In the genomic region with DNA sequence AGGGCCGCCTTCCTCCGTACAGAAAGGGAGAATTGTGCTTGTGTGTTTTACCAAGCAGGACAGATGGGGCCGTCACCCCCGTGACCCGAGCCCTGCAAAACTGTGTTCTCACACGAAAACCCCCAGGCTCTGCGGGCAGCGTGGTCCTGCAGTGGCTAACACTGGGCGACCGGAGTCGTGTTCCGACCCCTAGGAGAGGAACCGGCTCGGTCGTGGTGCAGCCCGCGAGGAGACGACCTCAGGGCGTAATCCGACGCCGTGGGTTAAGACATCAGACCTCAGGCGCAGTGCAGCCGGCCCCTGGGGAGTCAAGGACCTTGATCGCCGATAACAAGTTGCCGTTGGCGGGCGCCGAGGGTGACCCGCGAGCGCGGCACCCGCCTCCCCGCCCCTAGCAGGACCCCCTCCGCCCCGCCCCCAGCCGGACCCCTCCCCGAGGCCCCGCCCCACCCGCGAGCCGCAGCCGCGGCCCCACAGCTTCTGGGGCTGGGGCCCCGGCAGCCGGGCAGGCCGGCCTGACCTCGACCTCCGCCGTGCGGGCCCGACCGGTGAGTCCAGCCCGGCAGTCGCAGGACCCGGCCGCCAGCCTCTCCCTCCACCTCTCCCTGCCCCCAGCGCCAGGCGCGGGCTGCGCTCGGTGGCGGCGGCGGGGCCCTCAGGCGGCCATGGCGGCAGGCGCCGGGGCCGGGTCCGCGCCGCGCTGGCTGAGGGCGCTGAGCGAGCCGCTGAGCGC, we compare ENCODE assay signal across 8 cellular contexts. TPM values are rescaled to one million over a fixed set of nuclear protein-coding genes. Genes with fewer than 3 reads are reported as not detected.
DNase-seq lines count a peak whose midpoint lies in the region; ATAC-seq, FAIRE-seq and TF ChIP-seq lines count a peak whose summit lies in the region.

A gene (plus strand): TSS at position 444 of the 733 bp plus-strand sequence. CDS start 222 bp downstream, at position 666.

- peak within 1 kb of the TSS; percentile 69 for H2BK5ac ChIP-seq in IMR-90 (ENCODE audit: low read depth, low read length, poor library complexity, severe bottlenecking)

- H3K23ac ChIP-seq in IMR-90 (ENCODE audit: low read depth, low read length) = peak within 1 kb of the TSS; percentile 94

- H3K27me3 Mint-ChIP-seq in glutamatergic neuron (ENCODE audit: unreplicated experiment) = peaks cover 6% of the 10 kb centered on the region

- 0 out of 2 replicates have a peak within 1 kb of the TSS, but pooled peaks have one; percentile 49 for H3K14ac ChIP-seq in IMR-90 (replicated peaks; ENCODE audit: low read depth, low read length)

- peaks cover 3 to 5% of the 10 kb centered on the region in 2 experiments; a peak in 2 of 4 replicates for H3K79me1 ChIP-seq in IMR-90 (ENCODE audit: low read depth in 1 of 2, low read length in 2 of 2)

- intact Hi-C loops in IMR-90 (cut with micrococcal nuclease) = loop anchor here (2.0 kb wide), 1 partner anchor 283 kb away; no protein-coding TSS in a partner anchor
- intact Hi-C loops in pancreas (cut with DNase I) = no loop called here
- intact Hi-C loops in transverse colon (cut with DNase I; ENCODE audit: low total_unique reads) = no loop called here

- FAIRE-seq in pancreas (lab: Jason Lieb, UNC) = no peak

- H3K9ac ChIP-seq in IMR-90 (ENCODE audit: low read depth, low read length) = peak within 1 kb of the TSS; percentile 87

- peaks cover 7% of the 10 kb centered on the region for H3K4me1 ChIP-seq in IMR-90 (ENCODE audit: control insufficient read depth, insufficient read depth, low read length)
- H3K4me1 ChIP-seq in pancreas = peaks cover 8 to 25% (median 9%) of the 10 kb centered on the region in 3 donors
- H3K4me1 ChIP-seq in transverse colon = peaks cover 11 to 54% (median 44%) of the 10 kb centered on the region in 4 donors

- H3K4me1 Mint-ChIP-seq in glutamatergic neuron (ENCODE audit: low read depth, unreplicated experiment) = peaks cover 9% of the 10 kb centered on the region

- H3K4me2 ChIP-seq in IMR-90 (ENCODE audit: low read depth, low read length) = peak within 1 kb of the TSS; percentile 99

- H2AK9ac ChIP-seq in IMR-90 (replicated peaks; ENCODE audit: low read depth, low read length, poor library complexity) = peak within 1 kb of the TSS; percentile 76

- H2BK120ac ChIP-seq in IMR-90 (ENCODE audit: low read depth, low read length) = peak within 1 kb of the TSS; percentile 35

- H3K4me3 ChIP-seq in IMR-90 (ENCODE audit: insufficient read depth, low read depth, low read length) (peak within 1 kb of the TSS; percentile 99), pancreas (peak within 1 kb of the TSS; percentile 84 to 94 (median 90)), transverse colon (peak within 1 kb of the TSS; percentile 76 to 92 (median 81))

- DNase-seq in DMS53 treated with DMSO at 0.1 percent for 48 hours (lab: John Stamatoyannopoulos, UW; ENCODE audit: unreplicated experiment) (peak; percentile 34), IMR-90 (peak; percentile 38), SK-MEL-5 (ENCODE audit: low read depth, low spot score) (peak; percentile 48), glutamatergic neuron (peak; percentile 84), pancreas (peak; percentile 70 to 90 (median 82)), transverse colon (peak; percentile 83)
- DNase-seq in activated naive CD4-positive, alpha-beta T cell treated with Interleukin-2 at 50 U/mL for 16 hours = peak; percentile 59

- peak within 1 kb of the TSS; percentile 97 for H2AFZ ChIP-seq in IMR-90 (replicated peaks; ENCODE audit: low read length, poor library complexity)

- peak within 1 kb of the TSS; percentile 48 for H3K56ac ChIP-seq in IMR-90 (ENCODE audit: extremely low read depth, insufficient read depth, low read length)

- POLR2A ChIA-PET in IMR-90 (lab: Charles Lee; ENCODE audit: unreplicated experiment) = no interaction called here

- no peak within 1 kb of the TSS for H2AK5ac ChIP-seq in IMR-90 (ENCODE audit: low read depth, low read length)

- TF ChIP-seq CTCF in IMR-90 (conservative IDR thresholded peaks at IDR 0.05; ENCODE audit: low read depth, low read length) (0 out of 2 replicates have a peak, but pooled peaks have one; percentile 2), glutamatergic neuron (IDR thresholded peaks at IDR 0.05; ENCODE audit: partially characterized antibody, unreplicated experiment) (no peak), pancreas (IDR thresholded peaks at IDR 0.05) (no peak), transverse colon (IDR thresholded peaks at IDR 0.05) (no peak)

- H4K8ac ChIP-seq in IMR-90 (ENCODE audit: low read depth in 2 of 2, low read length in 2 of 2) = peak within 1 kb of the TSS in 1 of 2 experiments; percentile 75; a peak in 1 of 4 replicates

- peak within 1 kb of the TSS; percentile 9; the same call in 1 of the 2 replicates for H2BK20ac ChIP-seq in IMR-90 (ENCODE audit: low read depth, low read length)

- peak within 1 kb of the TSS; percentile 61; the same call in 1 of the 2 replicates for H4K5ac ChIP-seq in IMR-90 (ENCODE audit: low read depth, low read length)

- H3K36me3 ChIP-seq in IMR-90 (ENCODE audit: control insufficient read depth, insufficient read depth, low read length) (no peaks in the 10 kb centered on the region), pancreas (no peaks in the 10 kb centered on the region), transverse colon (no peaks in the 10 kb centered on the region)

- ATAC-seq in GM21515 (IDR thresholded peaks at IDR 0.05; ENCODE audit: unreplicated experiment) = peak; percentile 74
- peak; percentile 86 for ATAC-seq in IMR-90 (ENCODE audit: low read depth)
- peak; percentile 73 to 80 (median 76) for ATAC-seq in pancreas

- no peak for TF ChIP-seq EP300 in transverse colon (IDR thresholded peaks at IDR 0.05; ENCODE audit: low read depth)

- peak within 1 kb of the TSS; percentile 91 for H3K4me3 Mint-ChIP-seq in glutamatergic neuron (ENCODE audit: unreplicated experiment)

- CTCF ChIA-PET in IMR-90 (lab: Yijun Ruan, JAX) = no interaction called here

- no peaks in the 10 kb centered on the region for H4K20me1 ChIP-seq in IMR-90 (ENCODE audit: insufficient read depth, low read length)

- BruUV-seq in IMR-90 (replicated peaks; lab: Mats Ljungman, UMichigan) = no TSS peak

- no peak for TF ChIP-seq RAD21 in IMR-90 (IDR thresholded peaks at IDR 0.05; ENCODE audit: low read length)

- peak within 1 kb of the TSS; percentile 77; the same call in 2 of the 3 replicates for H2BK15ac ChIP-seq in IMR-90 (ENCODE audit: low read depth, low read length)

- H3K18ac ChIP-seq in IMR-90 (ENCODE audit: low read depth, low read length) = peak within 1 kb of the TSS; percentile 77; the same call in 1 of the 2 replicates

- 0% methylated on average over 16 of the region's 80 CpGs; no CpG with 5 or more reads in 1 of the 2 experiments for WGBS in IMR-90 (ENCODE audit: extremely low coverage in 2 of 2, insufficient read length in 1 of 2), 2 experiments
- WGBS in pancreas, 2 donors = 0% methylated on average over 40 to 80 of the region's 80 CpGs
- 0% methylated on average over 6 of the region's 80 CpGs; no CpG with 5 or more reads in 1 of the 2 donors for WGBS in transverse colon (ENCODE audit: low coverage in 1 of 2), 2 donors

- H4K91ac ChIP-seq in IMR-90 (ENCODE audit: insufficient read depth, low read depth, low read length) = peak within 1 kb of the TSS; percentile 38

- H3K27ac Mint-ChIP-seq in glutamatergic neuron (ENCODE audit: unreplicated experiment) = peak within 1 kb of the TSS; percentile 88

- in situ Hi-C loops in IMR-90 (cut with MboI; ENCODE audit: low sequenced_read_pairs) (no loop called here), SK-MEL-5 (cut with HindIII; ENCODE audit: low pct_unique_long_range_greater_than_20kb, low sequenced_read_pairs) (no loop called here), transverse colon (cut with MboI; ENCODE audit: low pct_ligation_motif_present in 1 of 4, low pct_unique_long_range_greater_than_20kb in 1 of 4, low sequenced_read_pairs in 3 of 4) (no loop called here)

- TF ChIP-seq POLR2A in IMR-90 (IDR thresholded peaks at IDR 0.05; ENCODE audit: low read depth, low read length) (no peak), transverse colon (IDR thresholded peaks at IDR 0.05) (peak; percentile 59)

- H3K27ac ChIP-seq in IMR-90 (ENCODE audit: insufficient read depth, low read length) = peak within 1 kb of the TSS; percentile 91
- peak within 1 kb of the TSS; percentile 79 to 93 (median 86) for H3K27ac ChIP-seq in pancreas
- peak within 1 kb of the TSS; percentile 94 to 97 (median 96) for H3K27ac ChIP-seq in transverse colon

- H3K4ac ChIP-seq in IMR-90 (ENCODE audit: low read depth, low read length) = peak within 1 kb of the TSS; percentile 21

- no peaks in the 10 kb centered on the region for H3K9me1 ChIP-seq in IMR-90 (ENCODE audit: insufficient read depth, low read length)

- H3K27me3 ChIP-seq in IMR-90 (ENCODE audit: control insufficient read depth, insufficient read depth, low read length) = no peaks in the 10 kb centered on the region
- H3K27me3 ChIP-seq in pancreas = no peaks in the 10 kb centered on the region
- H3K27me3 ChIP-seq in transverse colon = no peaks in the 10 kb centered on the region

- H3K36me3 Mint-ChIP-seq in glutamatergic neuron (ENCODE audit: unreplicated experiment) = no peaks in the 10 kb centered on the region

- peaks cover 9% of the 10 kb centered on the region for H3K9me3 Mint-ChIP-seq in glutamatergic neuron (ENCODE audit: unreplicated experiment)

- peaks cover 2% of the 10 kb centered on the region for H3K9me3 ChIP-seq in IMR-90 (ENCODE audit: control insufficient read depth, insufficient read depth, low read length)
- no peaks in the 10 kb centered on the region for H3K9me3 ChIP-seq in pancreas
- H3K9me3 ChIP-seq in transverse colon = no peaks in the 10 kb centered on the region

- dilution Hi-C loops in IMR-90 (cut with HindIII; ENCODE audit: low sequenced_read_pairs, unreplicated experiment) = no loop called here

TF ChIP-seq in IMR-90, 13 proteins besides CTCF, POLR2A, EP300 and RAD21:
- TF ChIP-seq CHD1 (IDR thresholded peaks at IDR 0.05; ENCODE audit: low read depth, low read length) (no peak), MAZ (IDR thresholded peaks at IDR 0.05; ENCODE audit: borderline replicate concordance, low read depth, low read length) (peak; percentile 50; the same call in 1 of the 2 replicates)

RNA-seq across cellular contexts. Expression of the gene that starts here (rescaled TPM):
- total RNA-seq in IMR-90 (2012; rRNA removed) = 8.1 and 18.6 TPM in 2 replicates
- polyA plus RNA-seq in IMR-90 (2012; rRNA removed) = 11.4 and 11.7 TPM in 2 replicates
- polyA plus RNA-seq in IMR-90 (2012; cell fraction: cytosol; rRNA removed) = 2.1 and 10.0 TPM in 2 replicates
- polyA plus RNA-seq in IMR-90 (2012; cell fraction: nucleus; rRNA removed; ENCODE audit: low replicate concordance) = 6.9 and 8.3 TPM in 2 replicates
- total RNA-seq in SK-MEL-5 (2014; rRNA removed; shearing (Covaris generic)) = 137 and 161 TPM in 2 replicates
- 121 and 122 TPM in 2 replicates for polyA plus RNA-seq in SK-MEL-5 (2015; cell fraction: cytosol; rRNA removed)
- polyA plus RNA-seq in SK-MEL-5 (2015; cell fraction: nucleus; rRNA removed) = 35.1 and 40.1 TPM in 2 replicates
- 9.2 TPM for total RNA-seq in glutamatergic neuron (ENCODE audit: unreplicated experiment)
- 10 to 100 TPM; 11.4 to 27.3 (median 14.4) TPM for total RNA-seq in pancreas
- 10 to 100 TPM; 10.3 to 14.0 TPM for polyA plus RNA-seq in pancreas
- total RNA-seq in transverse colon = 100 to 1,000 TPM; 114 to 215 (median 138) TPM

Comparison
In these comparisons a context has a peak if more than half of its experiments do, and no peak if none do; other contexts are left out.
1. Peak in every context shown above with its lines: DNase-seq, ATAC-seq, H3K4me3 ChIP-seq and H3K27ac ChIP-seq.
2. DNase-seq: peak in every context shown above with its lines; median percentile 84 in glutamatergic neuron; 83 in transverse colon; 82 in pancreas; 59 in activated naive CD4-positive, alpha-beta T cell treated with Interleukin-2 at 50 U/mL for 16 hours; 48 in SK-MEL-5; 38 in IMR-90; 34 in DMS53 treated with DMSO at 0.1 percent for 48 hours.